Comparison of ENCODE assay signal across 30 cellular contexts in genomic region chr6:36743032-36743431, GRCh38. TPM values are rescaled to one million over a fixed set of nuclear protein-coding genes. Genes with fewer than 3 reads are reported as not detected.
DNase-seq lines count a peak whose midpoint lies in the region; ATAC-seq and TF ChIP-seq lines count a peak whose summit lies in the region.
"Had no signal": no experiment of that assay in that cellular context is flagged by ENCODE, and none has a peak within 500 bp of the region (broad histone marks: within the 10 kb centered on the region; RNA-seq: fewer than 3 reads in every experiment).

No MANE protein-coding gene starts in this region.

- no peaks in the 10 kb centered on the region for H3K9me3 Mint-ChIP-seq in activated CD4-positive, alpha-beta T cell treated with anti-CD3 and anti-CD28 coated beads, Interleukin-2, amount 10 ng/mL, durations not matched to agents 7 days and 5 days
- H3K9me3 Mint-ChIP-seq: activated T-cell treated with anti-CD3 and anti-CD28 coated beads, Interleukin-2, amount 50 U/mL, for 72 hours; CD8-positive, alpha-beta T cell had no signal

- no peak overlapping the region for H3K4me3 ChIP-seq in Peyer's patch
- peak overlapping the region; percentile 47 for H3K4me3 ChIP-seq in rectal smooth muscle tissue (ENCODE audit: low read length)
- no peak overlapping the region for H3K4me3 ChIP-seq in OCI-LY7 (ENCODE audit: low read depth, low read length, poor library complexity, severe bottlenecking)
- H3K4me3 ChIP-seq: body of pancreas, heart right ventricle, pancreas, skin epidermis had no signal

- H2AFZ ChIP-seq in OCI-LY7 (ENCODE audit: low read length), result no peak overlapping the region

- ATAC-seq in left colon, result peak; percentile 71
- ATAC-seq: activated T-cell treated with anti-CD3 and anti-CD28 coated beads, Interleukin-2, amount 50 U/mL, for 72 hours; body of pancreas; CD8-positive, alpha-beta T cell; heart right ventricle; stimulated activated naive CD8-positive, alpha-beta T cell treated with anti-CD3 and anti-CD28 coated beads, Interleukin-15, Interleukin-2, amounts not matched to agents 100 U/mL and 50 U/mL, for 24 hours had no signal

- no TSS peak for BruUV-seq in OCI-LY7 (replicated peaks; lab: Mats Ljungman, UMichigan)

- no peaks in the 10 kb centered on the region for H3K36me3 Mint-ChIP-seq in activated CD4-positive, alpha-beta T cell treated with anti-CD3 and anti-CD28 coated beads, Interleukin-2, amount 10 ng/mL, durations not matched to agents 7 days and 5 days (ENCODE audit: low read depth)
- H3K36me3 Mint-ChIP-seq: CD8-positive, alpha-beta T cell had no signal

- H3K4me3 Mint-ChIP-seq in activated CD4-positive, alpha-beta T cell treated with anti-CD3 and anti-CD28 coated beads, Interleukin-2, amount 10 ng/mL, durations not matched to agents 7 days and 5 days, result no peak overlapping the region
- H3K4me3 Mint-ChIP-seq: activated T-cell treated with anti-CD3 and anti-CD28 coated beads, Interleukin-2, amount 50 U/mL, for 72 hours; CD8-positive, alpha-beta T cell had no signal

- CTCF ChIA-PET in activated CD4-positive, alpha-beta T cell treated with anti-CD3 and anti-CD28 coated beads, Interleukin-2, amount 10 ng/mL, durations not matched to agents 7 days and 5 days (lab: Charles Lee), result interaction anchor here (3.9 kb wide), 1 partner anchor 17 kb away, joined by 12 read pairs; no protein-coding TSS in a partner anchor
- CTCF ChIA-PET in OCI-LY7 (lab: Charles Lee; ENCODE audit: unreplicated experiment), result no interaction called here

- no peaks in the 10 kb centered on the region for H3K27me3 Mint-ChIP-seq in activated CD4-positive, alpha-beta T cell treated with anti-CD3 and anti-CD28 coated beads, Interleukin-2, amount 10 ng/mL, durations not matched to agents 7 days and 5 days

- no peaks in the 10 kb centered on the region; the same call in 1 of the 2 replicates for H4K20me1 ChIP-seq in OCI-LY7 (ENCODE audit: insufficient read depth, low read length)

- no peaks in the 10 kb centered on the region for H3K27me3 ChIP-seq in Peyer's patch
- H3K27me3 ChIP-seq in rectal smooth muscle tissue (ENCODE audit: control insufficient read depth, insufficient read depth, low read length), result no peaks in the 10 kb centered on the region
- H3K27me3 ChIP-seq: body of pancreas, heart right ventricle, pancreas had no signal

- H3K4me1 ChIP-seq in Peyer's patch, result peaks cover 0 to 19% (median 5%) of the 10 kb centered on the region in 4 donors
- no peaks in the 10 kb centered on the region for H3K4me1 ChIP-seq in rectal smooth muscle tissue (ENCODE audit: control insufficient read depth, insufficient read depth, low read length)
- H3K4me1 ChIP-seq in OCI-LY7 (ENCODE audit: insufficient read depth, low read length, poor library complexity, severe bottlenecking), result peaks cover 9% of the 10 kb centered on the region
- H3K4me1 ChIP-seq: body of pancreas, pancreas had no signal

- H3K9me3 ChIP-seq in Peyer's patch, result peaks cover 0 to under 1% (median 0%) of the 10 kb centered on the region in 4 donors
- no peaks in the 10 kb centered on the region for H3K9me3 ChIP-seq in OCI-LY7 (ENCODE audit: low read length)
- H3K9me3 ChIP-seq: body of pancreas, heart right ventricle, pancreas had no signal

- H3K79me2 ChIP-seq in OCI-LY7 (ENCODE audit: insufficient read depth, low read depth, low read length), result no peaks in the 10 kb centered on the region

- peaks cover 28% of the 10 kb centered on the region for H3K4me1 Mint-ChIP-seq in activated CD4-positive, alpha-beta T cell treated with anti-CD3 and anti-CD28 coated beads, Interleukin-2, amount 10 ng/mL, durations not matched to agents 7 days and 5 days

- no peaks in the 10 kb centered on the region for H3K36me3 ChIP-seq in Peyer's patch
- no peaks in the 10 kb centered on the region for H3K36me3 ChIP-seq in rectal smooth muscle tissue (ENCODE audit: control insufficient read depth, insufficient read depth, low read length)
- H3K36me3 ChIP-seq in OCI-LY7 (ENCODE audit: insufficient read depth, low read length), result peaks cover 3% of the 10 kb centered on the region; the same call in 1 of the 2 replicates
- H3K36me3 ChIP-seq: pancreas had no signal

- POLR2A ChIA-PET in activated CD4-positive, alpha-beta T cell treated with anti-CD3 and anti-CD28 coated beads, Interleukin-2, amount 10 ng/mL, durations not matched to agents 7 days and 5 days (lab: Charles Lee), result no interaction called here
- POLR2A ChIA-PET in OCI-LY7 (lab: Charles Lee), result no interaction called here

- no peak overlapping the region for H3K4me2 ChIP-seq in OCI-LY7 (ENCODE audit: low read length)
- H3K4me2 ChIP-seq: KMS-11 had no signal

- DNase-seq in activated CD4-positive, alpha-beta T cell treated with anti-CD3 and anti-CD28 coated beads, Interleukin-2, amount 10 ng/mL, durations not matched to agents 7 days and 5 days, result no peak
- DNase-seq in activated CD4-positive, alpha-beta T cell treated with anti-CD3 and anti-CD28 coated beads, Interleukin-2, amount 50 U/mL, for 4 hours, result no peak
- peak in 1 of 3 donors; percentile 46 for DNase-seq in Peyer's patch
- DNase-seq in left colon, result peak in 1 of 2 donors; percentile 42
- no peak for DNase-seq in GM19240 (ENCODE audit: insufficient read length, low spot score)
- no peak for DNase-seq in NCI-H1105 (lab: John Stamatoyannopoulos, UW)
- no peak for DNase-seq in OCI-LY7 (ENCODE audit: low spot score)
- DNase-seq: activated CD4-positive, CD25-positive, alpha-beta regulatory T cell; activated naive CD4-positive, alpha-beta T cell treated with Interleukin-2 at 50 U/mL for 16 hours; activated T-cell treated with anti-CD3 and anti-CD28 coated beads, Interleukin-2, amount 50 U/mL, for 72 hours; body of pancreas; CD8-positive, alpha-beta T cell; GOT3; heart right ventricle; kidney; midbrain; MM.1S; NCI-H1417; NCI-H2029 treated with DMSO at 0.1 percent for 48 hours; NCI-H2227 treated with DMSO at 0.1 percent for 48 hours; NCI-H748 treated with DMSO at 0.1 percent for 48 hours; stimulated activated naive CD8-positive, alpha-beta T cell treated with anti-CD3 and anti-CD28 coated beads, Interleukin-15, Interleukin-2, amounts not matched to agents 100 U/mL and 50 U/mL, for 24 hours; SW 1271 had no signal

- no peak overlapping the region for H3K9ac ChIP-seq in rectal smooth muscle tissue (ENCODE audit: low read length)
- H3K9ac ChIP-seq: KMS-11 had no signal

- H3K9me2 ChIP-seq in OCI-LY7 (ENCODE audit: insufficient read depth, low read length), result no peaks in the 10 kb centered on the region

- H3K27ac ChIP-seq in Peyer's patch (peak overlapping the region in 3 of 4 donors; percentile 33 to 66 (median 55)), rectal smooth muscle tissue (ENCODE audit: low read depth, low read length) (no peak overlapping the region), OCI-LY7 (ENCODE audit: low read depth, low read length, poor library complexity, severe bottlenecking) (no peak overlapping the region)
- H3K27ac ChIP-seq: body of pancreas, heart right ventricle, KMS-11, pancreas had no signal

- intact Hi-C loops in left colon (cut with DNase I, micrococcal nuclease), result no loop called here
- intact Hi-C loops in OCI-LY7 (cut with micrococcal nuclease; ENCODE audit: unreplicated experiment), result no loop called here

- no peak for TF ChIP-seq POLR2A in Peyer's patch (IDR thresholded peaks at IDR 0.05)

- TF ChIP-seq CTCF in Peyer's patch (IDR thresholded peaks at IDR 0.05), result no peak
- TF ChIP-seq CTCF in OCI-LY7 (conservative IDR thresholded peaks at IDR 0.05; ENCODE audit: low read length), result no peak

- H3K27ac Mint-ChIP-seq in activated CD4-positive, alpha-beta T cell treated with anti-CD3 and anti-CD28 coated beads, Interleukin-2, amount 10 ng/mL, durations not matched to agents 7 days and 5 days, result peak overlapping the region; percentile 73
- H3K27ac Mint-ChIP-seq: activated T-cell treated with anti-CD3 and anti-CD28 coated beads, Interleukin-2, amount 50 U/mL, for 72 hours; CD8-positive, alpha-beta T cell had no signal

RNA-seq across cellular contexts. Expression of gene RAB44, which starts 45.4 kb away (rescaled TPM):
- total RNA-seq in activated CD4-positive, alpha-beta T cell treated with anti-CD3 and anti-CD28 coated beads, Interleukin-2, amount 10 ng/mL, durations not matched to agents 7 days and 5 days, result under 1 TPM; 0.08 to 0.15 TPM
- total RNA-seq in Peyer's patch (1 to 10 TPM in 2 of 4 donors, under 1 TPM in 2; 0.47 to 3.3 (median 0.80) TPM), left colon (under 1 TPM; 0.09 to 0.42 TPM), OCI-LY7 (2022) (not detected in 2 replicates)
- 0.03 and 0.09 TPM in 2 replicates for total RNA-seq in OCI-LY7 (2014; rRNA removed; shearing (Covaris generic))
- total RNA-seq: A172, frontal cortex, HT-29 had no signal

Comparison
In these comparisons a context has a peak if more than half of its experiments do, and no peak if none do; other contexts are left out.
1. H3K27ac ChIP-seq: peak in Peyer's patch (3 of 4); none in rectal smooth muscle tissue (single experiment) and OCI-LY7 (single experiment).